Comparison of ENCODE assay signal across 8 cellular contexts in the genomic region with DNA sequence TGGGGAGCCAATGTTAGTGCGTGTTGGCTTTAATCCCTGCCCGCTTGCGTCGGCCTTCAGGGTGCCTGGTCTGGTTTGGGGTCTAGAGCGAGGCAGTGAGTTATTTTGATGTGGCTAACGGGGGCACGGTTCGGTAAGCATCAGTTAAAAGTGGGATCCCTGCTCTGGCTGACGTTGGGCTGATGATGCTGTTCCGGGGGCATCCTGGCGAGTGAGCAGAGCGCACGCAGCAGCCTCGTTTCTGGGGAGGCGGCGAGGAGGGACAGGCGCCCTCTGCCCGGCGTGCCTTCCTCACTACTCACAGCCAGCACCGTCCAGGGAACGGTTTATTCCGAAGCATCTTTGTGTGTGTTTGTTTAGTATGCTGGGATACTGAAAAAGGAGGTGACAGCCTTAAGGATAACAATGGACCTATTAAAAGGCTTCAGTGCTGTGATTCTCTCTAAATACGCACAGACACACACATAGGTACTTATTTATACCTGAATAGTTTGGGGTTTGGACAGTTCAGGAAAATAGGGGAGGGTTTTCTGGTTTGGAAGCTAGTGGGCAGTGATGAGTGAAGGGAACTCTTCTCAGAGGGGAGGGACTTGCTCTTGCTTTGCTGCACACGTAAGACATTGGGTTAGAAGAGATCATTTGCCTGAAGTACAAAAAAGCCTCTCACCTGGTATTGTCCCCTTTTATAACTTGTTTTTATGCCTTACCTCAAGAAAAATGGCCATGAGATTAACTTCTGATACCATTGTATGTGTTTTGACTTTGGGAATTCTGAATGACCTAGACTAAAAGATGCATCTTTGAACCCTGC. TPM values are rescaled to one million over a fixed set of nuclear protein-coding genes. Genes with fewer than 3 reads are reported as not detected.
A peak's percentile ranks its signal among the peaks of the same experiment; 100 is the strongest.
DNase-seq lines count a peak whose midpoint lies in the region; ATAC-seq, FAIRE-seq and TF ChIP-seq lines count a peak whose summit lies in the region.

No MANE protein-coding gene starts in this region.

- H3K27me3 ChIP-seq in MG63: no peaks in the 10 kb centered on the region

- no peaks in the 10 kb centered on the region for H3K9me3 Mint-ChIP-seq in activated naive CD4-positive, alpha-beta T cell treated with anti-CD3 and anti-CD28 coated beads, Interleukin-2, amount 50 U/mL, for 24 hours
- no peaks in the 10 kb centered on the region for H3K9me3 Mint-ChIP-seq in osteocyte (ENCODE audit: unreplicated experiment)

- intact Hi-C loops in head of caudate nucleus (cut with DNase I): loop anchor here (5.0 to 10.0 kb wide), 4 partner anchors 107 to 427 kb away; no protein-coding TSS in a partner anchor

- peaks cover 48% of the 10 kb centered on the region for H3K36me3 ChIP-seq in MG63

- peak overlapping the region; percentile 58 for H3K4me3 ChIP-seq in MG63

- H3K36me3 Mint-ChIP-seq in activated naive CD4-positive, alpha-beta T cell treated with anti-CD3 and anti-CD28 coated beads, Interleukin-2, amount 50 U/mL, for 24 hours: no peaks in the 10 kb centered on the region
- peaks cover 5% of the 10 kb centered on the region for H3K36me3 Mint-ChIP-seq in osteocyte (ENCODE audit: unreplicated experiment)

- peak overlapping the region; percentile 95 for H3K4me3 Mint-ChIP-seq in activated naive CD4-positive, alpha-beta T cell treated with anti-CD3 and anti-CD28 coated beads, Interleukin-2, amount 50 U/mL, for 24 hours
- H3K4me3 Mint-ChIP-seq in osteocyte (ENCODE audit: unreplicated experiment): peak overlapping the region; percentile 94

- H3K4me1 Mint-ChIP-seq in activated naive CD4-positive, alpha-beta T cell treated with anti-CD3 and anti-CD28 coated beads, Interleukin-2, amount 50 U/mL, for 24 hours: peaks cover 41% of the 10 kb centered on the region
- peaks cover 67% of the 10 kb centered on the region for H3K4me1 Mint-ChIP-seq in osteocyte (ENCODE audit: unreplicated experiment)

- peak overlapping the region; percentile 81 for H3K27ac Mint-ChIP-seq in activated naive CD4-positive, alpha-beta T cell treated with anti-CD3 and anti-CD28 coated beads, Interleukin-2, amount 50 U/mL, for 24 hours
- H3K27ac Mint-ChIP-seq in osteocyte (ENCODE audit: unreplicated experiment): peak overlapping the region; percentile 96

- TF ChIP-seq CTCF in osteocyte (IDR thresholded peaks at IDR 0.05): peak; percentile 71

- H3K9me3 ChIP-seq in MG63: no peaks in the 10 kb centered on the region

- ATAC-seq in GM21717 (IDR thresholded peaks at IDR 0.05; ENCODE audit: unreplicated experiment): peak; percentile 38

- peak; percentile 61 for DNase-seq in MG63
- DNase-seq in head of caudate nucleus: peak; percentile 28 to 85 (median 66)
- DNase-seq in osteocyte (ENCODE audit: extremely low spot score, unreplicated experiment): no peak
- no peak for DNase-seq in NCI-H187 (lab: John Stamatoyannopoulos, UW)
- no peak for DNase-seq in NOMO-1 (lab: John Stamatoyannopoulos, UW; ENCODE audit: unreplicated experiment in 2 of 2)

- FAIRE-seq in G401.6 (lab: Jason Lieb, UNC): peak; percentile 90

- H3K27me3 Mint-ChIP-seq in activated naive CD4-positive, alpha-beta T cell treated with anti-CD3 and anti-CD28 coated beads, Interleukin-2, amount 50 U/mL, for 24 hours: peaks cover 29% of the 10 kb centered on the region
- H3K27me3 Mint-ChIP-seq in osteocyte (ENCODE audit: unreplicated experiment): no peaks in the 10 kb centered on the region

RNA-seq across cellular contexts. Expression of a gene that starts 2.1 kb away (rescaled TPM):
- 61.0 and 102 TPM in 2 replicates for total RNA-seq in MG63 (2014; rRNA removed; shearing (Covaris generic); ENCODE audit: low replicate concordance)
- total RNA-seq in osteocyte: 167 and 194 TPM in 2 replicates

Comparison
In these comparisons a context has a peak if more than half of its experiments do, and no peak if none do; other contexts are left out.
1. DNase-seq: peak in MG63 (single experiment) and head of caudate nucleus (42 of 42); none in osteocyte (single experiment), NCI-H187 (0 of 2) and NOMO-1 (0 of 2).